In the genomic region with DNA sequence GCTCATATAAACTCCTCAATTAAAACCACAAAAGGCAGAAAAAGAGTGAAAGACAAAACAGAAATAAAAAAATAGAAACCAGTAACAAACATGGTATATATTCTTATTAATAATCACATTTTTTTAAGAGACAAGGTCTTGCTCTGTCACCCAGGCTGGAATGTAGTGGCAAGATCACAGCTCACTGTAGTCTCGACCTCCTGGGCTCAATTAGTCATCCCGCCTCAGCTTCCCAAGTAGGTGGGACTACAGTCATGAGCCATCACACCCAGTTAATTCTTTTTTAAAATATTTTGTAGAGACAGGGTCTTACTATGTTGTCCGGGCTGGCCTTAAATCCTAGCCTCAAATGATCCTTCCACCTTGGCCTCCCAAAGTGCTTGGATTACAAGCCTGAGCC, we compare ENCODE assay signal across 19 cellular contexts. TPM values are rescaled to one million over a fixed set of nuclear protein-coding genes. Genes with fewer than 3 reads are reported as not detected.
DNase-seq lines count a peak whose midpoint lies in the region; ATAC-seq lines count a peak whose summit lies in the region.
"Had no signal": no experiment of that assay in that cellular context is flagged by ENCODE, and none has a peak within 500 bp of the region (broad histone marks: within the 10 kb centered on the region; RNA-seq: fewer than 3 reads in every experiment).

No MANE protein-coding gene starts in this region.

- ATAC-seq in HG03280 (IDR thresholded peaks at IDR 0.05; ENCODE audit: unreplicated experiment) (no peak), GM18873 (IDR thresholded peaks at IDR 0.05; ENCODE audit: low FRiP score, unreplicated experiment) (no peak)

- DNase-seq in A172 (ENCODE audit: low spot score) (peak; percentile 21), ELR (ENCODE audit: low read depth) (peak; percentile 70), RKO (ENCODE audit: low spot score) (peak; percentile 5), islet precursor cell (peak; percentile 34), anterior cingulate cortex (lab: John Stamatoyannopoulos, UW) (no peak)
- DNase-seq: DMS53, Karpas-422, NCI-H1694, NCI-H2081 treated with DMSO at 0.1 percent for 48 hours, NCI-H2171 treated with DMSO at 0.1 percent for 48 hours, NCI-H526, Peyer's patch, Right ventricle myocardium superior had no signal

RNA-seq across cellular contexts. Expression of a gene that starts 37.1 kb away (rescaled TPM):
- total RNA-seq in A172 (2014; rRNA removed; shearing (Covaris generic)): not detected in 2 replicates
- total RNA-seq: B cell, H4, MCF 10A, OCI-LY7, Peyer's patch, Right ventricle myocardium superior had no signal

RNA-seq across cellular contexts. Expression of a gene that starts 44.0 kb away (rescaled TPM):
- 5.4 and 5.6 TPM in 2 replicates for total RNA-seq in A172 (2014; rRNA removed; shearing (Covaris generic))

RNA-seq across cellular contexts. Expression of a gene that starts 51.8 kb away (rescaled TPM):
- total RNA-seq in A172 (2014; rRNA removed; shearing (Covaris generic)): 0.12 TPM in 1 of 2 replicates, not detected in the other
- total RNA-seq: B cell, H4, OCI-LY7 had no signal

Comparison
In these comparisons a context has a peak if more than half of its experiments do, and no peak if none do; other contexts are left out.
1. DNase-seq: peak in A172 (single experiment), ELR (single experiment), RKO (single experiment) and islet precursor cell (single experiment); none in anterior cingulate cortex (0 of 58).